ENCODE assay signal across 8 cellular contexts in genomic region chr14:104865631-104866441, GRCh38. TPM values are rescaled to one million over a fixed set of nuclear protein-coding genes. Genes with fewer than 3 reads are reported as not detected.
DNase-seq lines count a peak whose midpoint lies in the region; TF ChIP-seq lines count a peak whose summit lies in the region.

No MANE protein-coding gene starts in this region.

- H3K27me3 ChIP-seq in skeletal muscle tissue (ENCODE audit: control insufficient read depth in 3 of 3, insufficient read depth in 3 of 3, low read length in 3 of 3), result peaks cover 6 to 29% (median 10%) of the 10 kb centered on the region in 3 donors

- H3K9ac ChIP-seq in skeletal muscle tissue (ENCODE audit: low read depth in 1 of 3, low read length in 3 of 3), result peak overlapping the region; percentile 61 to 79 (median 67)

- peak overlapping the region; percentile 90 for H3K27ac Mint-ChIP-seq in MCF 10A (ENCODE audit: low read depth, unreplicated experiment)

- peaks cover 6% of the 10 kb centered on the region for H3K36me3 Mint-ChIP-seq in MCF 10A (ENCODE audit: insufficient read depth, unreplicated experiment)

- CTCF ChIA-PET in MCF 10A (lab: Yijun Ruan, JAX), result interaction anchor here (1.5 kb wide), 1 partner anchor 31 kb away, joined by 5 read pairs; no protein-coding TSS in a partner anchor

- no peak overlapping the region for H3K27ac ChIP-seq in skeletal muscle tissue (ENCODE audit: low read depth, low read length)

- in situ Hi-C loops in SK-MEL-5 (cut with HindIII; ENCODE audit: low pct_unique_long_range_greater_than_20kb, low sequenced_read_pairs), result no loop called here

- peak; percentile 36 for DNase-seq in A172 (ENCODE audit: low spot score)
- peak; percentile 48 for DNase-seq in H4 (ENCODE audit: low spot score)
- peak; percentile 47 for DNase-seq in SK-MEL-5 (ENCODE audit: low read depth, low spot score)
- DNase-seq in MCF 10A (ENCODE audit: unreplicated experiment), result peak; percentile 81
- peak; percentile 7 for DNase-seq in inferior parietal cortex (ENCODE audit: extremely low spot score)
- no peak for DNase-seq in COR-L47 (lab: John Stamatoyannopoulos, UW)
- no peak for DNase-seq in NCI-H2029 (lab: John Stamatoyannopoulos, UW)

- peaks cover 13 to 25% (median 17%) of the 10 kb centered on the region in 3 donors for H3K4me1 ChIP-seq in skeletal muscle tissue (ENCODE audit: control insufficient read depth in 3 of 3, insufficient read depth in 3 of 3, low read length in 3 of 3)

- no peaks in the 10 kb centered on the region for H3K9me3 Mint-ChIP-seq in MCF 10A (ENCODE audit: unreplicated experiment)

- intact Hi-C loops in MCF 10A (cut with micrococcal nuclease), result no loop called here

- POLR2A ChIA-PET in MCF 10A (lab: Yijun Ruan, JAX), result interaction anchor here (0.6 to 1.5 kb wide), 2 partner anchors 39 to 184 kb away, joined by 3 to 8 read pairs; no protein-coding TSS in a partner anchor

- H3K4me3 ChIP-seq in skeletal muscle tissue (ENCODE audit: low read length in 3 of 3), result peak overlapping the region; percentile 63 to 73 (median 67)

- H3K9me3 ChIP-seq in skeletal muscle tissue (ENCODE audit: control insufficient read depth in 3 of 3, low read length in 3 of 3), result no peaks in the 10 kb centered on the region

- peaks cover 15% of the 10 kb centered on the region for H3K4me1 Mint-ChIP-seq in MCF 10A (ENCODE audit: insufficient read depth, unreplicated experiment)

- H3K27me3 Mint-ChIP-seq in MCF 10A (ENCODE audit: insufficient read depth, unreplicated experiment), result no peaks in the 10 kb centered on the region

- H3K4me3 Mint-ChIP-seq in MCF 10A (ENCODE audit: unreplicated experiment), result peak overlapping the region; percentile 89

- BruUV-seq in MCF 10A (replicated peaks; lab: Mats Ljungman, UMichigan), result no TSS peak

- no peak for TF ChIP-seq CTCF in MCF 10A (IDR thresholded peaks at IDR 0.05; ENCODE audit: unreplicated experiment)

- peaks cover 0 to 3% (median 2%) of the 10 kb centered on the region in 3 donors for H3K36me3 ChIP-seq in skeletal muscle tissue (ENCODE audit: control insufficient read depth in 3 of 3, insufficient read depth in 3 of 3, low read length in 3 of 3)

RNA-seq across cellular contexts. Expression of gene CEP170B, which starts 0.8 kb away (rescaled TPM):
- 9.8 and 11.2 TPM in 2 replicates for total RNA-seq in A172 (2014; rRNA removed; shearing (Covaris generic))
- 3.5 and 5.2 TPM in 2 replicates for total RNA-seq in H4 (2014; rRNA removed; shearing (Covaris generic))
- total RNA-seq in SK-MEL-5 (2014; rRNA removed; shearing (Covaris generic)), result 20.2 and 20.4 TPM in 2 replicates
- polyA plus RNA-seq in SK-MEL-5 (2015; cell fraction: cytosol; rRNA removed), result 39.4 and 52.5 TPM in 2 replicates
- 97.4 and 98.1 TPM in 2 replicates for polyA plus RNA-seq in SK-MEL-5 (2015; cell fraction: nucleus; rRNA removed)
- total RNA-seq in MCF 10A (2022), result 61.8 and 77.4 TPM in 2 replicates
- 1.6 TPM for total RNA-seq in skeletal muscle tissue

RNA-seq across cellular contexts. Expression of gene PLD4, which starts 58.8 kb away (rescaled TPM):
- total RNA-seq in A172 (2014; rRNA removed; shearing (Covaris generic)), result not detected in 2 replicates
- not detected in 2 replicates for total RNA-seq in H4 (2014; rRNA removed; shearing (Covaris generic))
- not detected in 2 replicates for total RNA-seq in SK-MEL-5 (2014; rRNA removed; shearing (Covaris generic))
- polyA plus RNA-seq in SK-MEL-5 (2015; cell fraction: cytosol; rRNA removed), result 1.0 TPM in 1 of 2 replicates, not detected in the other
- polyA plus RNA-seq in SK-MEL-5 (2015; cell fraction: nucleus; rRNA removed), result 0.09 and 0.11 TPM in 2 replicates
- total RNA-seq in MCF 10A (2022) (not detected in 2 replicates), skeletal muscle tissue (7.8 TPM)

Comparison
In these comparisons a context has a peak if more than half of its experiments do, and no peak if none do; other contexts are left out.
1. DNase-seq: peak in A172 (single experiment), H4 (single experiment), SK-MEL-5 (single experiment), MCF 10A (single experiment) and inferior parietal cortex (single experiment); none in COR-L47 (single experiment) and NCI-H2029 (single experiment).